ENCODE assay signal across 21 cellular contexts in genomic region chr7:63008366-63008765, GRCh38.
A peak's percentile ranks its signal among the peaks of the same experiment; 100 is the strongest.
DNase-seq lines count a peak whose midpoint lies in the region; ATAC-seq and TF ChIP-seq lines count a peak whose summit lies in the region.
"Had no signal": no experiment of that assay in that cellular context is flagged by ENCODE, and none has a peak within 500 bp of the region (broad histone marks: within the 10 kb centered on the region; RNA-seq: fewer than 3 reads in every experiment).

No MANE protein-coding gene starts in this region.

- CTCF ChIA-PET in OCI-LY7 (lab: Charles Lee; ENCODE audit: unreplicated experiment): no interaction called here

- no peak overlapping the region for H3K4me2 ChIP-seq in GM23338
- no peak overlapping the region for H3K4me2 ChIP-seq in OCI-LY7 (ENCODE audit: low read length)

- H3K9me2 ChIP-seq in GM23338 (ENCODE audit: insufficient read depth) (no peaks in the 10 kb centered on the region), OCI-LY7 (ENCODE audit: insufficient read depth, low read length) (no peaks in the 10 kb centered on the region)

- H3K27ac ChIP-seq in C4-2B (no peak overlapping the region), GM23338 (ENCODE audit: low read depth) (no peak overlapping the region), OCI-LY7 (ENCODE audit: low read depth, low read length, poor library complexity, severe bottlenecking) (no peak overlapping the region), dorsolateral prefrontal cortex (no peak overlapping the region)
- H3K27ac ChIP-seq: coronary artery, HL-60, thyroid gland had no signal

- DNase-seq in GM23338 (ENCODE audit: low spot score): peak; percentile 3
- DNase-seq in OCI-LY7 (ENCODE audit: low spot score): no peak
- DNase-seq in epithelial cell of proximal tubule (ENCODE audit: low read depth): no peak
- DNase-seq in dorsolateral prefrontal cortex: no peak
- DNase-seq in activated naive CD4-positive, alpha-beta T cell (lab: John Stamatoyannopoulos, UW): no peak
- no peak for DNase-seq in T-helper 9 cell
- DNase-seq: activated CD4-positive, alpha-beta T cell treated with anti-CD3 and anti-CD28 coated beads, Interleukin-2, amount 10 ng/mL, durations not matched to agents 24 days and 14 days; activated effector memory CD4-positive, alpha-beta T cell treated with Interleukin-2 at 50 U/mL for 16 hours; activated naive CD8-positive, alpha-beta T cell treated with anti-CD3 and anti-CD28 coated beads, Interleukin-2, amount 50 U/mL, for 24 hours; IMR-90; left ventricle myocardium superior; NCI-H2029; nephron progenitor cell; stimulated activated naive CD4-positive, alpha-beta T cell treated with Interleukin-2 at 50 U/mL for 16 hours; T-cell; thyroid gland had no signal

- H3K9me3 ChIP-seq in OCI-LY7 (ENCODE audit: low read length): no peaks in the 10 kb centered on the region
- H3K9me3 ChIP-seq: thyroid gland had no signal

- no TSS peak for BruUV-seq in OCI-LY7 (replicated peaks; lab: Mats Ljungman, UMichigan)

- no peak overlapping the region for H3K4me3 Mint-ChIP-seq in GM23338
- H3K4me3 Mint-ChIP-seq: activated CD4-positive, alpha-beta T cell treated with anti-CD3 and anti-CD28 coated beads, Interleukin-2, amount 10 ng/mL, durations not matched to agents 24 days and 14 days; activated naive CD8-positive, alpha-beta T cell treated with anti-CD3 and anti-CD28 coated beads, Interleukin-2, amount 50 U/mL, for 24 hours; brain; nephron progenitor cell; T-cell had no signal

- peak; percentile 53 for TF ChIP-seq CTCF in C4-2B (conservative IDR thresholded peaks at IDR 0.05)
- TF ChIP-seq CTCF in GM23338 (conservative IDR thresholded peaks at IDR 0.05; ENCODE audit: low read depth in 2 of 2): peak in 1 of 2 experiments; percentile 39; a peak in 2 of 4 replicates
- peak; percentile 70 for TF ChIP-seq CTCF in OCI-LY7 (conservative IDR thresholded peaks at IDR 0.05; ENCODE audit: low read length)
- TF ChIP-seq CTCF in epithelial cell of proximal tubule (conservative IDR thresholded peaks at IDR 0.05; ENCODE audit: low read depth, low read length): peak; percentile 25
- TF ChIP-seq CTCF in dorsolateral prefrontal cortex (IDR thresholded peaks at IDR 0.05 in 54 of 56, conservative IDR thresholded peaks at IDR 0.05 in 2 of 56; ENCODE audit: low read depth in 1 of 56, partially characterized antibody in 56 of 56): peak in 22 of 56 donors; percentile 10 to 42 (median 19)

- no peak overlapping the region for H3K4me3 ChIP-seq in GM23338
- no peak overlapping the region for H3K4me3 ChIP-seq in OCI-LY7 (ENCODE audit: low read depth, low read length, poor library complexity, severe bottlenecking)
- no peak overlapping the region for H3K4me3 ChIP-seq in epithelial cell of proximal tubule (ENCODE audit: low read depth, low read length)
- H3K4me3 ChIP-seq in dorsolateral prefrontal cortex: no peak overlapping the region
- H3K4me3 ChIP-seq: coronary artery, thyroid gland had no signal

- H3K79me2 ChIP-seq in GM23338 (replicated peaks; ENCODE audit: insufficient read depth) (no peaks in the 10 kb centered on the region), OCI-LY7 (ENCODE audit: insufficient read depth, low read depth, low read length) (no peaks in the 10 kb centered on the region)

- H3K4me1 ChIP-seq in GM23338 (ENCODE audit: insufficient read depth): no peaks in the 10 kb centered on the region
- H3K4me1 ChIP-seq in OCI-LY7 (ENCODE audit: insufficient read depth, low read length, poor library complexity, severe bottlenecking): no peaks in the 10 kb centered on the region
- H3K4me1 ChIP-seq: thyroid gland had no signal

- peaks cover 35% of the 10 kb centered on the region for H3K9me3 Mint-ChIP-seq in GM23338

- peaks cover 7% of the 10 kb centered on the region; the same call in 1 of the 2 replicates for H3K36me3 ChIP-seq in GM23338 (ENCODE audit: insufficient read depth)
- H3K36me3 ChIP-seq in OCI-LY7 (ENCODE audit: insufficient read depth, low read length): no peaks in the 10 kb centered on the region
- H3K36me3 ChIP-seq: thyroid gland had no signal

- intact Hi-C loops in OCI-LY7 (cut with micrococcal nuclease; ENCODE audit: unreplicated experiment) (loop anchor here (2.0 to 10.0 kb wide), 4 partner anchors 36 to 1610 kb away; no protein-coding TSS in a partner anchor), dorsolateral prefrontal cortex (cut with DNase I) (no loop called here)

- no peaks in the 10 kb centered on the region for H3F3A ChIP-seq in GM23338 (replicated peaks; ENCODE audit: low read depth)

- H4K20me1 ChIP-seq in GM23338 (replicated peaks; ENCODE audit: insufficient read depth): no peaks in the 10 kb centered on the region
- H4K20me1 ChIP-seq in OCI-LY7 (ENCODE audit: insufficient read depth, low read length): no peaks in the 10 kb centered on the region

- no peak overlapping the region for H3K27ac Mint-ChIP-seq in GM23338
- H3K27ac Mint-ChIP-seq: activated CD4-positive, alpha-beta T cell treated with anti-CD3 and anti-CD28 coated beads, Interleukin-2, amount 10 ng/mL, durations not matched to agents 24 days and 14 days; activated naive CD8-positive, alpha-beta T cell treated with anti-CD3 and anti-CD28 coated beads, Interleukin-2, amount 50 U/mL, for 24 hours; brain; nephron progenitor cell; T-cell had no signal

- H3K27me3 ChIP-seq in GM23338 (ENCODE audit: insufficient read depth): no peaks in the 10 kb centered on the region
- peaks cover 0 to 5% (median 0%) of the 10 kb centered on the region in 45 donors for H3K27me3 ChIP-seq in dorsolateral prefrontal cortex
- H3K27me3 ChIP-seq: thyroid gland had no signal

- POLR2A ChIA-PET in OCI-LY7 (lab: Charles Lee): interaction anchor here (0.5 kb wide), 1 partner anchor 1485 kb away, joined by 3 read pairs; no protein-coding TSS in a partner anchor

- H3K4me1 Mint-ChIP-seq in GM23338: no peaks in the 10 kb centered on the region
- H3K4me1 Mint-ChIP-seq: activated CD4-positive, alpha-beta T cell treated with anti-CD3 and anti-CD28 coated beads, Interleukin-2, amount 10 ng/mL, durations not matched to agents 24 days and 14 days; activated naive CD8-positive, alpha-beta T cell treated with anti-CD3 and anti-CD28 coated beads, Interleukin-2, amount 50 U/mL, for 24 hours; brain; nephron progenitor cell; T-cell had no signal

- peaks cover 27% of the 10 kb centered on the region for H3K36me3 Mint-ChIP-seq in GM23338 (ENCODE audit: low read depth)
- H3K36me3 Mint-ChIP-seq: T-cell had no signal

- H2AFZ ChIP-seq in GM23338: no peak overlapping the region
- H2AFZ ChIP-seq in OCI-LY7 (ENCODE audit: low read length): no peak overlapping the region

- ATAC-seq in GM23338 (no peak), GM18502 (IDR thresholded peaks at IDR 0.05; ENCODE audit: poor library complexity, unreplicated experiment) (no peak)
- ATAC-seq: activated naive CD8-positive, alpha-beta T cell treated with anti-CD3 and anti-CD28 coated beads, Interleukin-2, amount 50 U/mL, for 24 hours; left ventricle myocardium superior; T-cell had no signal

- peaks cover 8% of the 10 kb centered on the region for H3K27me3 Mint-ChIP-seq in GM23338 (ENCODE audit: insufficient read depth, low read depth, poor library complexity)
- H3K27me3 Mint-ChIP-seq: activated CD4-positive, alpha-beta T cell treated with anti-CD3 and anti-CD28 coated beads, Interleukin-2, amount 10 ng/mL, durations not matched to agents 24 days and 14 days; activated naive CD8-positive, alpha-beta T cell treated with anti-CD3 and anti-CD28 coated beads, Interleukin-2, amount 50 U/mL, for 24 hours; brain; T-cell had no signal

TF ChIP-seq in GM23338, 12 proteins besides CTCF, POLR2A, EP300 and RAD21 (continues in another document):
- TF ChIP-seq CREB1 (CRISPR knock-in tag; IDR thresholded peaks at IDR 0.05; ENCODE audit: low read depth) (no peak), STAT1 (IDR thresholded peaks at IDR 0.05; ENCODE audit: unreplicated experiment) (no peak), POLR2AphosphoS5 (IDR thresholded peaks at IDR 0.05; ENCODE audit: low read depth) (no peak), JUNB (IDR thresholded peaks at IDR 0.05; ENCODE audit: unreplicated experiment) (no peak), REST (IDR thresholded peaks at IDR 0.05; ENCODE audit: unreplicated experiment) (no peak), ZNF331 (CRISPR knock-in tag; IDR thresholded peaks at IDR 0.05; ENCODE audit: low read depth) (no peak), ZNF114 (CRISPR knock-in tag; IDR thresholded peaks at IDR 0.05) (no peak), EZH2phosphoT487 (IDR thresholded peaks at IDR 0.05; ENCODE audit: unreplicated experiment) (no peak)
